18 cellular contexts compared by ENCODE assay signal in the genomic region with DNA sequence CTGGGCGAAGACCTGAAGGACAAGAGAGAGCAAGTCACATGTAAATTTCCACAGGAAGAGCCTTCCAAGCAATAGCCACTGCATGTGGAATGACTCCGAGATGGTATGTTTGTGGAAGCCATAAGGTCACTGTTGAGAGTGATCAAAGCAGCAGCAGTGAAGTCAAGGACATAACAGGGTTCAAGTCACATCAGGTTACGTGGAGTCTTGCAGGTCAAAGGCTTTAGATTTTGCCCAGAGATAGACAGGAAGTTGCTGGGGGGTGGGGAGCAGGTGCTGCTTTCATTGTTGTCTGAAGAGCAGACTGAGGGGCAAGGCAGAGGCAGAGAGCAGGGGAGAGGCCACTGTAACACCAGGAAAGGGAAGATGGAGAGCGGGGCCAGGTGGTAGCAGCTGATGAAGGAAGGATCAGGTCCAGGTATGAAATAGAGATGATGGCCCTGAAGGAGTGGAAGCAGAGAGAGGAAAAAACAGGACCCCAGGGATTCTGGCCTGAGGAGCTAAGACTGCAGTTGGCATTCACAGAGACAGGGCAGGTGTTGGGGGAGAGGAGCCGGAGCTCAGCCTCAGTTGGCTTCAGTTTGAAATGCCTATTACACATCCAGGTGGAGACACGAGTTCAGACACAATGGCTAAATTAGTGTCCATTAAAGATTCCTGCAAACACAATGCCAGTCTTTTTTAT.
A peak's percentile ranks its signal among the peaks of the same experiment; 100 is the strongest.
DNase-seq lines count a peak whose midpoint lies in the region; ATAC-seq and TF ChIP-seq lines count a peak whose summit lies in the region.
"Had no signal": no experiment of that assay in that cellular context is flagged by ENCODE, and none has a peak within 500 bp of the region (broad histone marks: within the 10 kb centered on the region; RNA-seq: fewer than 3 reads in every experiment).

No MANE protein-coding gene starts in this region.

- H3K4me3 Mint-ChIP-seq in activated naive CD8-positive, alpha-beta T cell treated with anti-CD3 and anti-CD28 coated beads for 36 hours: no peak overlapping the region

- H3K9me3 ChIP-seq in colonic mucosa: no peaks in the 10 kb centered on the region
- H3K9me3 ChIP-seq: lower lobe of right lung, pancreas, Peyer's patch, SK-N-SH, vagina had no signal

- DNase-seq in COLO668 (lab: John Stamatoyannopoulos, UW; ENCODE audit: unreplicated experiment) (peak; percentile 44), DMS53 treated with DMSO at 0.1 percent for 48 hours (lab: John Stamatoyannopoulos, UW; ENCODE audit: unreplicated experiment) (peak; percentile 68), NCI-H2196 (lab: John Stamatoyannopoulos, UW; ENCODE audit: unreplicated experiment) (peak; percentile 32), colonic mucosa (no peak), COR-L47 (lab: John Stamatoyannopoulos, UW) (no peak)
- peak; percentile 3 for DNase-seq in activated naive CD8-positive, alpha-beta T cell treated with anti-CD3 and anti-CD28 coated beads for 36 hours
- DNase-seq: activated CD4-positive, alpha-beta T cell treated with anti-CD3 and anti-CD28 coated beads for 1 hour; activated gamma-delta T cell treated with Interleukin-2 at 50 U/mL for 16 hours; islet precursor cell; Kasumi-1; lower lobe of right lung; NCI-H526; pancreas; Peyer's patch; SK-N-SH; T1000 had no signal

- intact Hi-C loops in colonic mucosa (cut with DNase I): no loop called here

- H3K9ac ChIP-seq in colonic mucosa (ENCODE audit: low read depth in 2 of 2, low read length in 2 of 2): no peak overlapping the region
- H3K9ac ChIP-seq: SK-N-SH had no signal

- no peak for TF ChIP-seq CTCF in colonic mucosa (IDR thresholded peaks at IDR 0.05)

- H3K27me3 ChIP-seq in colonic mucosa: no peaks in the 10 kb centered on the region
- H3K27me3 ChIP-seq: pancreas, Peyer's patch, vagina had no signal

- peaks cover 9% of the 10 kb centered on the region for H3K4me1 Mint-ChIP-seq in activated naive CD8-positive, alpha-beta T cell treated with anti-CD3 and anti-CD28 coated beads for 36 hours

- no peaks in the 10 kb centered on the region for H3K4me1 ChIP-seq in colonic mucosa
- H3K4me1 ChIP-seq: lower lobe of right lung, pancreas, Peyer's patch, vagina had no signal

- H3K36me3 Mint-ChIP-seq in activated naive CD8-positive, alpha-beta T cell treated with anti-CD3 and anti-CD28 coated beads for 36 hours: no peaks in the 10 kb centered on the region

- H3K4me3 ChIP-seq in colonic mucosa: no peak overlapping the region
- H3K4me3 ChIP-seq: lower lobe of right lung, pancreas, Peyer's patch, vagina had no signal

- H3K27ac ChIP-seq in colonic mucosa: no peak overlapping the region
- H3K27ac ChIP-seq: lower lobe of right lung, pancreas, Peyer's patch, vagina had no signal

- no peaks in the 10 kb centered on the region for H3K36me3 ChIP-seq in colonic mucosa
- H3K36me3 ChIP-seq: lower lobe of right lung, pancreas, Peyer's patch, vagina had no signal

- H3K27me3 Mint-ChIP-seq in activated naive CD8-positive, alpha-beta T cell treated with anti-CD3 and anti-CD28 coated beads for 36 hours: no peaks in the 10 kb centered on the region

- H3K27ac Mint-ChIP-seq in activated naive CD8-positive, alpha-beta T cell treated with anti-CD3 and anti-CD28 coated beads for 36 hours: no peak overlapping the region

- no peaks in the 10 kb centered on the region for H3K9me3 Mint-ChIP-seq in activated naive CD8-positive, alpha-beta T cell treated with anti-CD3 and anti-CD28 coated beads for 36 hours

- no peak for ATAC-seq in HG02840 (IDR thresholded peaks at IDR 0.05; ENCODE audit: low FRiP score, unreplicated experiment)
- ATAC-seq: lower lobe of right lung, pancreas had no signal

Comparison
In these comparisons a context has a peak if more than half of its experiments do, and no peak if none do; other contexts are left out.
1. DNase-seq: peak in COLO668 (single experiment), DMS53 treated with DMSO at 0.1 percent for 48 hours (single experiment), NCI-H2196 (single experiment) and activated naive CD8-positive, alpha-beta T cell treated with anti-CD3 and anti-CD28 coated beads for 36 hours (single experiment); none in colonic mucosa (single experiment) and COR-L47 (single experiment).